10 cellular contexts compared by ENCODE assay signal in genomic region chr2:145380436-145381017, GRCh38.
DNase-seq lines count a peak whose midpoint lies in the region; ATAC-seq and TF ChIP-seq lines count a peak whose summit lies in the region.
"Had no signal": no experiment of that assay in that cellular context is flagged by ENCODE, and none has a peak within 500 bp of the region (broad histone marks: within the 10 kb centered on the region; RNA-seq: fewer than 3 reads in every experiment).

No MANE protein-coding gene starts in this region.

- no peaks in the 10 kb centered on the region for H3K36me3 Mint-ChIP-seq in GM23338 (ENCODE audit: low read depth)
- H3K36me3 Mint-ChIP-seq: naive thymus-derived CD4-positive, alpha-beta T cell had no signal

- ATAC-seq in GM23338 (no peak), gastrocnemius medialis (peak; percentile 30 to 44), HG03432 (IDR thresholded peaks at IDR 0.05; ENCODE audit: unreplicated experiment) (no peak)
- ATAC-seq: naive thymus-derived CD4-positive, alpha-beta T cell had no signal

- no peak for TF ChIP-seq POLR2A in gastrocnemius medialis (IDR thresholded peaks at IDR 0.05)

- H3K79me2 ChIP-seq in GM23338 (replicated peaks; ENCODE audit: insufficient read depth) = no peaks in the 10 kb centered on the region

- no peaks in the 10 kb centered on the region for H3K4me1 Mint-ChIP-seq in GM23338
- H3K4me1 Mint-ChIP-seq: naive thymus-derived CD4-positive, alpha-beta T cell had no signal

- no peaks in the 10 kb centered on the region for H3K4me1 ChIP-seq in GM23338 (ENCODE audit: insufficient read depth)
- H3K4me1 ChIP-seq in gastrocnemius medialis = no peaks in the 10 kb centered on the region

- H3K9me3 Mint-ChIP-seq in GM23338 = no peaks in the 10 kb centered on the region

- H3K9me2 ChIP-seq in GM23338 (ENCODE audit: insufficient read depth) = 0 out of 2 replicates have a peak, but pooled peaks cover 5% of the 10 kb centered on the region

- DNase-seq in GM23338 (ENCODE audit: low spot score) (no peak), NCI-H524 treated with DMSO at 0.1 percent for 48 hours (lab: John Stamatoyannopoulos, UW) (peak; percentile 16), epithelial cell of proximal tubule (ENCODE audit: low read depth) (peak; percentile 53), gastrocnemius medialis (no peak)
- DNase-seq in stimulated activated CD4-positive, alpha-beta T cell treated with anti-CD3 and anti-CD28 coated beads, Interleukin-12 subunit alpha, Interleukin-12 subunit beta, amount 100 ng/mL, for 4 hours = no peak
- no peak for DNase-seq in stimulated activated CD4-positive, alpha-beta T cell treated with anti-CD3 and anti-CD28 coated beads, Interleukin-1b, Interleukin-23, amount 100 ng/mL, for 48 hours
- DNase-seq: cerebellar nuclear complex; KBM-7; naive thymus-derived CD4-positive, alpha-beta T cell had no signal

- TF ChIP-seq CTCF in GM23338 (conservative IDR thresholded peaks at IDR 0.05; ENCODE audit: low read depth in 2 of 2) (no peak), epithelial cell of proximal tubule (conservative IDR thresholded peaks at IDR 0.05; ENCODE audit: low read depth, low read length) (no peak), gastrocnemius medialis (IDR thresholded peaks at IDR 0.05 in 4 of 5, conservative IDR thresholded peaks at IDR 0.05 in 1 of 5) (no peak)

- H3K27me3 ChIP-seq in GM23338 (ENCODE audit: insufficient read depth) (no peaks in the 10 kb centered on the region), gastrocnemius medialis (no peaks in the 10 kb centered on the region)

- H3F3A ChIP-seq in GM23338 (replicated peaks; ENCODE audit: low read depth) = no peaks in the 10 kb centered on the region

- intact Hi-C loops in gastrocnemius medialis (cut with DNase I; ENCODE audit: low total_unique reads) = no loop called here

- H4K20me1 ChIP-seq in GM23338 (replicated peaks; ENCODE audit: insufficient read depth) = no peaks in the 10 kb centered on the region

- H3K36me3 ChIP-seq in GM23338 (ENCODE audit: insufficient read depth) (no peaks in the 10 kb centered on the region), gastrocnemius medialis (no peaks in the 10 kb centered on the region)

- H3K4me3 ChIP-seq in GM23338 (no peak overlapping the region), epithelial cell of proximal tubule (ENCODE audit: low read depth, low read length) (no peak overlapping the region), gastrocnemius medialis (no peak overlapping the region)

- H2AFZ ChIP-seq in GM23338 = no peak overlapping the region

- H3K4me3 Mint-ChIP-seq in GM23338 = no peak overlapping the region
- H3K4me3 Mint-ChIP-seq: naive thymus-derived CD4-positive, alpha-beta T cell had no signal

- H3K27ac ChIP-seq in GM23338 (ENCODE audit: low read depth) (no peak overlapping the region), gastrocnemius medialis (no peak overlapping the region)

- no peaks in the 10 kb centered on the region for H3K9me3 ChIP-seq in gastrocnemius medialis

- H3K27ac Mint-ChIP-seq in GM23338 = 0 out of 2 replicates have a peak overlapping the region, but pooled peaks have one; percentile 34
- H3K27ac Mint-ChIP-seq: naive thymus-derived CD4-positive, alpha-beta T cell had no signal

- H3K4me2 ChIP-seq in GM23338 = no peak overlapping the region

- peaks cover 2% of the 10 kb centered on the region for H3K27me3 Mint-ChIP-seq in GM23338 (ENCODE audit: insufficient read depth, low read depth, poor library complexity)

- in situ Hi-C loops in gastrocnemius medialis (cut with MboI; ENCODE audit: low sequenced_read_pairs in 4 of 4) = no loop called here

TF ChIP-seq in GM23338, 12 proteins besides CTCF, POLR2A, EP300 and RAD21 (continues in another document):
- TF ChIP-seq ZNF331 (CRISPR knock-in tag; IDR thresholded peaks at IDR 0.05; ENCODE audit: low read depth) = no peak
- TF ChIP-seq EZH2phosphoT487 (IDR thresholded peaks at IDR 0.05; ENCODE audit: unreplicated experiment) = no peak
- TF ChIP-seq JUNB (IDR thresholded peaks at IDR 0.05; ENCODE audit: unreplicated experiment) = no peak
- TF ChIP-seq, protein P1, sequence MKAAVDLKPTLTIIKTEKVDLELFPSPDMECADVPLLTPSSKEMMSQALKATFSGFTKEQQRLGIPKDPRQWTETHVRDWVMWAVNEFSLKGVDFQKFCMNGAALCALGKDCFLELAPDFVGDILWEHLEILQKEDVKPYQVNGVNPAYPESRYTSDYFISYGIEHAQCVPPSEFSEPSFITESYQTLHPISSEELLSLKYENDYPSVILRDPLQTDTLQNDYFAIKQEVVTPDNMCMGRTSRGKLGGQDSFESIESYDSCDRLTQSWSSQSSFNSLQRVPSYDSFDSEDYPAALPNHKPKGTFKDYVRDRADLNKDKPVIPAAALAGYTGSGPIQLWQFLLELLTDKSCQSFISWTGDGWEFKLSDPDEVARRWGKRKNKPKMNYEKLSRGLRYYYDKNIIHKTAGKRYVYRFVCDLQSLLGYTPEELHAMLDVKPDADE (IDR thresholded peaks at IDR 0.05) = no peak
- no peak for TF ChIP-seq ZNF114 (CRISPR knock-in tag; IDR thresholded peaks at IDR 0.05)
- TF ChIP-seq, protein P2, sequence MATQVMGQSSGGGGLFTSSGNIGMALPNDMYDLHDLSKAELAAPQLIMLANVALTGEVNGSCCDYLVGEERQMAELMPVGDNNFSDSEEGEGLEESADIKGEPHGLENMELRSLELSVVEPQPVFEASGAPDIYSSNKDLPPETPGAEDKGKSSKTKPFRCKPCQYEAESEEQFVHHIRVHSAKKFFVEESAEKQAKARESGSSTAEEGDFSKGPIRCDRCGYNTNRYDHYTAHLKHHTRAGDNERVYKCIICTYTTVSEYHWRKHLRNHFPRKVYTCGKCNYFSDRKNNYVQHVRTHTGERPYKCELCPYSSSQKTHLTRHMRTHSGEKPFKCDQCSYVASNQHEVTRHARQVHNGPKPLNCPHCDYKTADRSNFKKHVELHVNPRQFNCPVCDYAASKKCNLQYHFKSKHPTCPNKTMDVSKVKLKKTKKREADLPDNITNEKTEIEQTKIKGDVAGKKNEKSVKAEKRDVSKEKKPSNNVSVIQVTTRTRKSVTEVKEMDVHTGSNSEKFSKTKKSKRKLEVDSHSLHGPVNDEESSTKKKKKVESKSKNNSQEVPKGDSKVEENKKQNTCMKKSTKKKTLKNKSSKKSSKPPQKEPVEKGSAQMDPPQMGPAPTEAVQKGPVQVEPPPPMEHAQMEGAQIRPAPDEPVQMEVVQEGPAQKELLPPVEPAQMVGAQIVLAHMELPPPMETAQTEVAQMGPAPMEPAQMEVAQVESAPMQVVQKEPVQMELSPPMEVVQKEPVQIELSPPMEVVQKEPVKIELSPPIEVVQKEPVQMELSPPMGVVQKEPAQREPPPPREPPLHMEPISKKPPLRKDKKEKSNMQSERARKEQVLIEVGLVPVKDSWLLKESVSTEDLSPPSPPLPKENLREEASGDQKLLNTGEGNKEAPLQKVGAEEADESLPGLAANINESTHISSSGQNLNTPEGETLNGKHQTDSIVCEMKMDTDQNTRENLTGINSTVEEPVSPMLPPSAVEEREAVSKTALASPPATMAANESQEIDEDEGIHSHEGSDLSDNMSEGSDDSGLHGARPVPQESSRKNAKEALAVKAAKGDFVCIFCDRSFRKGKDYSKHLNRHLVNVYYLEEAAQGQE (IDR thresholded peaks at IDR 0.05; ENCODE audit: unreplicated experiment) = no peak

Comparison
In these comparisons a context has a peak if more than half of its experiments do, and no peak if none do; other contexts are left out.
1. ATAC-seq: peak in gastrocnemius medialis (2 of 2); none in GM23338 (single experiment) and HG03432 (single experiment).
2. DNase-seq: peak in NCI-H524 treated with DMSO at 0.1 percent for 48 hours (single experiment) and epithelial cell of proximal tubule (single experiment); none in GM23338 (single experiment), gastrocnemius medialis (0 of 2), stimulated activated CD4-positive, alpha-beta T cell treated with anti-CD3 and anti-CD28 coated beads, Interleukin-12 subunit alpha, Interleukin-12 subunit beta, amount 100 ng/mL, for 4 hours (single experiment) and stimulated activated CD4-positive, alpha-beta T cell treated with anti-CD3 and anti-CD28 coated beads, Interleukin-1b, Interleukin-23, amount 100 ng/mL, for 48 hours (single experiment).